ENCODE assay signal across 11 cellular contexts in the genomic region with DNA sequence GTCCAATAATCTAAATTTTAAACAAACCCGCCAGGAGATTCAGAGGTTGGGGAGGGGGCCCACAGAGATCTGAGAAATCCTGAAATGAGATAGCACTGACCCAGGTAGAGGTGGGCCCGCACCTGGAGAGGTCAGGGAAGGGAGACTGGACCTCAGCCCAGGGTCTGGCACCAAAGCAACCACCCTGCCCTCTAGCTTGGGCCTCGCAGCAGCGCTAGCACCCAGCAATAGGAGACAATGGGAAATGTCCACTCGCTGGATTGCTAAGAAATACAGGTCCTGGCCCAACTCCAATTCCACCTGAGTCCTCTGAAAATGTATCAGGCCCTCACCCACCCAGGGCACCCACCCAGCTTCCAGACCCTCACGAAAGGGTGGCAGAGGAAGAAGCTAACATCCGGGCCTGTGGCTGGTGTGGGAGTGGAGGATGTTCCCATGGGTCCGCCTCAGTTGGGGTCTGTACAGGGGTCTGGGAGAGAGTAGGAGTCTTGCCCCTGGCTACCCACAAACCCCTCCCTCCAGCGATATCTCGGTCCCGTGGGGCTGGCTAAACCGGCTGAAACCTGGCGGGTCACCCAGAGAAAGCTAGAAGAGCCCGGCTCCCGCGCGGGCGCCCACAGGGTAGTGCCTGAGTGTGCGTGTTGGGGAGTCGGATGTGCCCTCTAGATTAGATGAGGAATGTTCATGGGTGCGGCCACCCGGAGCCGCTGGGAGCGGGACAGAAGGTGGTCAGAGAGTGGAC. TPM values are rescaled to one million over a fixed set of nuclear protein-coding genes. Genes with fewer than 3 reads are reported as not detected.
DNase-seq lines count a peak whose midpoint lies in the region; ATAC-seq, FAIRE-seq and TF ChIP-seq lines count a peak whose summit lies in the region.
"Had no signal": no experiment of that assay in that cellular context is flagged by ENCODE, and none has a peak within 500 bp of the region (broad histone marks: within the 10 kb centered on the region; RNA-seq: fewer than 3 reads in every experiment).

No MANE protein-coding gene starts in this region.

- peak overlapping the region; percentile 49 for H3K27ac Mint-ChIP-seq in Calu3 (ENCODE audit: unreplicated experiment)
- H3K27ac Mint-ChIP-seq in activated CD8-positive, alpha-beta T cell treated with anti-CD3 and anti-CD28 coated beads, Interleukin-2, amount 10 ng/mL, durations not matched to agents 7 days and 5 days, result no peak overlapping the region

- in situ Hi-C loops in gastrocnemius medialis (cut with MboI; ENCODE audit: low sequenced_read_pairs in 4 of 4), result no loop called here

- no CpG with 5 or more reads among the region's 24 CpGs for WGBS in iPS DF 6.9 (ENCODE audit: insufficient coverage, insufficient read length)

- H3K4me3 ChIP-seq in iPS DF 6.9 (ENCODE audit: low read length) (peak overlapping the region; percentile 79; the same call in 1 of the 2 replicates), rectal smooth muscle tissue (ENCODE audit: low read length) (peak overlapping the region; percentile 49), gastrocnemius medialis (peak overlapping the region in 1 of 4 donors; percentile 57)

- BruUV-seq in Calu3 (replicated peaks; lab: Mats Ljungman, UMichigan), result TSS peak; percentile 36

- no peaks in the 10 kb centered on the region; the same call in 1 of the 2 replicates for H3K4me1 ChIP-seq in iPS DF 6.9 (ENCODE audit: control insufficient read depth, insufficient read depth, low read length)
- H3K4me1 ChIP-seq in rectal smooth muscle tissue (ENCODE audit: control insufficient read depth, insufficient read depth, low read length), result no peaks in the 10 kb centered on the region
- peaks cover 0 to 4% of the 10 kb centered on the region in 2 donors for H3K4me1 ChIP-seq in gastrocnemius medialis

- POLR2A ChIA-PET in activated CD8-positive, alpha-beta T cell treated with anti-CD3 and anti-CD28 coated beads, Interleukin-2, amount 10 ng/mL, durations not matched to agents 7 days and 5 days (lab: Charles Lee), result no interaction called here

- CTCF ChIA-PET in Calu3 (lab: Charles Lee), result interaction anchor here (1.0 to 1.9 kb wide), 2 partner anchors 30 to 31 kb away, joined by 5 read pairs; no protein-coding TSS in a partner anchor
- CTCF ChIA-PET in activated CD8-positive, alpha-beta T cell treated with anti-CD3 and anti-CD28 coated beads, Interleukin-2, amount 10 ng/mL, durations not matched to agents 7 days and 5 days (lab: Charles Lee), result interaction anchor here (1.2 kb wide), 1 partner anchor 17 kb away, joined by 3 read pairs; no protein-coding TSS in a partner anchor

- intact Hi-C loops in Calu3 (cut with micrococcal nuclease; ENCODE audit: unreplicated experiment), result loop anchor here (2.0 kb wide), 1 partner anchor 97 kb away; a partner anchor contains a TSS
- intact Hi-C loops in gastrocnemius medialis (cut with DNase I; ENCODE audit: low total_unique reads), result no loop called here

- H3K9me3 Mint-ChIP-seq in Calu3 (ENCODE audit: low read depth, unreplicated experiment), result no peaks in the 10 kb centered on the region
- H3K9me3 Mint-ChIP-seq in activated CD8-positive, alpha-beta T cell treated with anti-CD3 and anti-CD28 coated beads, Interleukin-2, amount 10 ng/mL, durations not matched to agents 7 days and 5 days (ENCODE audit: insufficient read depth), result no peaks in the 10 kb centered on the region

- H3K4me3 Mint-ChIP-seq in Calu3 (ENCODE audit: low read depth, unreplicated experiment), result peak overlapping the region; percentile 75
- peak overlapping the region; percentile 53 for H3K4me3 Mint-ChIP-seq in activated CD8-positive, alpha-beta T cell treated with anti-CD3 and anti-CD28 coated beads, Interleukin-2, amount 10 ng/mL, durations not matched to agents 7 days and 5 days

- H3K27ac ChIP-seq in iPS DF 6.9 (ENCODE audit: low read length), result no peak overlapping the region
- no peak overlapping the region for H3K27ac ChIP-seq in rectal smooth muscle tissue (ENCODE audit: low read depth, low read length)
- H3K27ac ChIP-seq in gastrocnemius medialis, result peak overlapping the region in 1 of 4 donors; percentile 28
- H3K27ac ChIP-seq: KMS-11 had no signal

- peaks cover 31% of the 10 kb centered on the region for H3K36me3 Mint-ChIP-seq in Calu3 (ENCODE audit: insufficient read depth, unreplicated experiment)
- H3K36me3 Mint-ChIP-seq in activated CD8-positive, alpha-beta T cell treated with anti-CD3 and anti-CD28 coated beads, Interleukin-2, amount 10 ng/mL, durations not matched to agents 7 days and 5 days (ENCODE audit: low read depth), result no peaks in the 10 kb centered on the region

- H3K36me3 ChIP-seq in iPS DF 6.9 (ENCODE audit: control insufficient read depth, insufficient read depth, low read length), result no peaks in the 10 kb centered on the region
- H3K36me3 ChIP-seq in rectal smooth muscle tissue (ENCODE audit: control insufficient read depth, insufficient read depth, low read length), result no peaks in the 10 kb centered on the region
- H3K36me3 ChIP-seq in gastrocnemius medialis, result no peaks in the 10 kb centered on the region

- no peak for FAIRE-seq in urothelium cell line (lab: Jason Lieb, UNC)

- H3K27me3 ChIP-seq in iPS DF 6.9 (ENCODE audit: control insufficient read depth, insufficient read depth, low read length) (peaks cover 13% of the 10 kb centered on the region; the same call in 1 of the 2 replicates), rectal smooth muscle tissue (ENCODE audit: control insufficient read depth, insufficient read depth, low read length) (peaks cover 9% of the 10 kb centered on the region), gastrocnemius medialis (peaks cover 12 to 22% (median 17%) of the 10 kb centered on the region in 3 donors)

- TF ChIP-seq POLR2A in gastrocnemius medialis (IDR thresholded peaks at IDR 0.05), result no peak

- H3K4me1 Mint-ChIP-seq in Calu3 (ENCODE audit: low read depth, unreplicated experiment), result peaks cover 45% of the 10 kb centered on the region
- H3K4me1 Mint-ChIP-seq in activated CD8-positive, alpha-beta T cell treated with anti-CD3 and anti-CD28 coated beads, Interleukin-2, amount 10 ng/mL, durations not matched to agents 7 days and 5 days (ENCODE audit: low read depth), result peaks cover 21% of the 10 kb centered on the region

- no peak overlapping the region for H3K9ac ChIP-seq in rectal smooth muscle tissue (ENCODE audit: low read length)

- no peaks in the 10 kb centered on the region for H3K27me3 Mint-ChIP-seq in Calu3 (ENCODE audit: unreplicated experiment)
- H3K27me3 Mint-ChIP-seq in activated CD8-positive, alpha-beta T cell treated with anti-CD3 and anti-CD28 coated beads, Interleukin-2, amount 10 ng/mL, durations not matched to agents 7 days and 5 days (ENCODE audit: low read depth), result peaks cover 36% of the 10 kb centered on the region

- H3K9me3 ChIP-seq in iPS DF 6.9 (ENCODE audit: control insufficient read depth, insufficient read depth, low read length) (no peaks in the 10 kb centered on the region), gastrocnemius medialis (no peaks in the 10 kb centered on the region)

- ATAC-seq in activated CD8-positive, alpha-beta T cell treated with anti-CD3 and anti-CD28 coated beads, Interleukin-2, amount 10 ng/mL, durations not matched to agents 7 days and 5 days, result no peak
- ATAC-seq in gastrocnemius medialis, result no peak

- DNase-seq in Calu3, result peak; percentile 49
- no peak for DNase-seq in activated CD8-positive, alpha-beta T cell treated with anti-CD3 and anti-CD28 coated beads, Interleukin-2, amount 10 ng/mL, durations not matched to agents 7 days and 5 days
- DNase-seq in iPS DF 6.9 (ENCODE audit: low read depth, low spot score), result no peak
- DNase-seq in urothelium cell line (ENCODE audit: low spot score), result no peak
- no peak for DNase-seq in gastrocnemius medialis
- no peak for DNase-seq in DMS153 treated with DMSO at 0.1 percent for 48 hours (lab: John Stamatoyannopoulos, UW; ENCODE audit: unreplicated experiment)
- DNase-seq in germinal center (ENCODE audit: low spot score), result no peak
- DNase-seq: activated effector memory CD4-positive, alpha-beta T cell treated with Interleukin-2 at 50 U/mL for 16 hours; stimulated activated CD4-positive, alpha-beta T cell treated with anti-CD3 and anti-CD28 coated beads, Interleukin-2, amount 100 ng/mL, for 48 hours had no signal

- TF ChIP-seq CTCF in Calu3 (IDR thresholded peaks at IDR 0.05; ENCODE audit: unreplicated experiment), result no peak
- TF ChIP-seq CTCF in gastrocnemius medialis (IDR thresholded peaks at IDR 0.05 in 4 of 5, conservative IDR thresholded peaks at IDR 0.05 in 1 of 5), result no peak

RNA-seq across cellular contexts. Expression of a gene that starts 1.1 kb away (rescaled TPM):
- total RNA-seq in Calu3 (2022), result 38.3 and 40.3 TPM in 2 replicates
- under 1 TPM; 0.18 to 0.37 TPM for total RNA-seq in activated CD8-positive, alpha-beta T cell treated with anti-CD3 and anti-CD28 coated beads, Interleukin-2, amount 10 ng/mL, durations not matched to agents 7 days and 5 days
- 1 to 10 TPM; 1.2 to 6.2 (median 4.7) TPM for total RNA-seq in gastrocnemius medialis

RNA-seq across cellular contexts. Expression of a gene that starts 38.3 kb away (rescaled TPM):
- total RNA-seq in Calu3 (2022) (32.6 and 33.3 TPM in 2 replicates), gastrocnemius medialis (10 to 100 TPM; 25.5 to 52.6 (median 44.5) TPM)
- total RNA-seq in activated CD8-positive, alpha-beta T cell treated with anti-CD3 and anti-CD28 coated beads, Interleukin-2, amount 10 ng/mL, durations not matched to agents 7 days and 5 days, result 10 to 100 TPM; 33.3 to 36.9 TPM
